ENCODE assay signal across 8 cellular contexts in the genomic region with DNA sequence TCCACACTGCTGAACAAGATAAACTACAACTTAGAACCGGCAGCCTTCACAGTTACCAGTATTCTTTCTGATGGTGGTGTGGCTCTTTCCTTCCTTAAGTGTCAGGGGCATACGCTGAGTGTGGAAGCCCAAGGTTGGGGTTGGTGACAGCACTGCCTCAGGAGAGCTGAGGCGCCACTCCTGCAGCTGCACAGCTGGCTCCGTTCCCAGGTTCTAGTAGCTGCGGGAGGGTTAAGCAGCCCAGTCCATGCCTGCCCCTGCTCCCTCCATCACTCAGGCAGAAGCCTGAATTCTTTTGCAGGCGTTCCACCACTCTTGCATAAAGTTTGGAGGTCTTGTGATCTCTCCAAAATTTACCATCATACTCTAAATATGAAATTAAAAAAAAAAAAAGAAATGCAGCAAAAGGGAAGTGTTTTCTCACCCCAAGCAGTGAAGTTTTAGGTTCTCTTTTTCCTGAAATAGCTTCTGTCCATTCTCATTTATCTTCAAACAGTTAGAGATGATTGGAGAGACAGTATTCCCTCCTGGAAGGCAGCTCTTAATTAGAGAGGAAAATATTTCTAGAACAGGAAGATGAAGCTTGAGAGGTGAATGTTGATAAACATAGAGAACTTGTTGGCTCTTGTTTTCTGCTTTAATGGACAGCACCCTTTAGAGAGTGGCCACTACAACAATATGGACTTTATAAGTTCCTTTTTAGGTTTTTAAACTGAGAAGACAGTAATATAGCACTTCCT.
DNase-seq lines count a peak whose midpoint lies in the region; ATAC-seq and TF ChIP-seq lines count a peak whose summit lies in the region.

No MANE protein-coding gene starts in this region.

- H3K27me3 ChIP-seq in MG63 = no peaks in the 10 kb centered on the region
- no peaks in the 10 kb centered on the region for H3K27me3 ChIP-seq in aorta (ENCODE audit: control insufficient read depth in 1 of 2, insufficient read depth in 2 of 2, low read length in 1 of 2)

- H3K4me3 ChIP-seq in MG63 = peak overlapping the region; percentile 49
- peak overlapping the region; percentile 32 for H3K4me3 ChIP-seq in epithelial cell of proximal tubule (ENCODE audit: low read depth, low read length)
- H3K4me3 ChIP-seq in mucosa of descending colon = no peak overlapping the region
- H3K4me3 ChIP-seq in aorta (ENCODE audit: low read length in 2 of 2) = peak overlapping the region; percentile 79 to 97

- no peak for TF ChIP-seq CTCF in epithelial cell of proximal tubule (conservative IDR thresholded peaks at IDR 0.05; ENCODE audit: low read depth, low read length)
- no peak for TF ChIP-seq CTCF in mucosa of descending colon (IDR thresholded peaks at IDR 0.05)

- no peaks in the 10 kb centered on the region for H3K36me3 ChIP-seq in MG63
- no peaks in the 10 kb centered on the region for H3K36me3 ChIP-seq in mucosa of descending colon (ENCODE audit: low read depth)
- H3K36me3 ChIP-seq in aorta (ENCODE audit: control insufficient read depth in 1 of 2, insufficient read depth in 2 of 2, low read length in 1 of 2) = no peaks in the 10 kb centered on the region

- DNase-seq in MG63 (peak; percentile 83), SHP77 treated with DMSO at 0.1 percent for 48 hours (lab: John Stamatoyannopoulos, UW) (peak; percentile 80), epithelial cell of proximal tubule (ENCODE audit: low read depth) (no peak), mucosa of descending colon (peak; percentile 78 to 85 (median 81)), aorta (peak; percentile 88 to 91), ecto neural progenitor cell (ENCODE audit: low spot score) (no peak)
- DNase-seq in activated effector memory CD4-positive, alpha-beta T cell treated with anti-CD3 and anti-CD28 coated beads, Interleukin-2, amount 50 U/mL, for 16 hours = no peak

- intact Hi-C loops in mucosa of descending colon (cut with DNase I, micrococcal nuclease) = no loop called here
- intact Hi-C loops in aorta (cut with DNase I) = loop anchor here in 1 of 2 donors (10.0 kb wide), 1 partner anchor 139 kb away; the partner anchor contains the start of gene DNM1L

- H3K4me1 ChIP-seq in mucosa of descending colon (ENCODE audit: low read depth) (peaks cover 43% of the 10 kb centered on the region), aorta (ENCODE audit: control insufficient read depth in 1 of 2, insufficient read depth in 2 of 2, low read length in 2 of 2) (peaks cover 0 to 5% of the 10 kb centered on the region in 2 donors)

- H3K9me3 ChIP-seq in MG63 (no peaks in the 10 kb centered on the region), mucosa of descending colon (no peaks in the 10 kb centered on the region), aorta (ENCODE audit: control insufficient read depth, low read length) (no peaks in the 10 kb centered on the region)

- ATAC-seq in GM18511 (IDR thresholded peaks at IDR 0.05; ENCODE audit: unreplicated experiment) = peak; percentile 61
- peak; percentile 82 for ATAC-seq in mucosa of descending colon
- peak; percentile 90 for ATAC-seq in aorta (ENCODE audit: low FRiP score)

- 0 to 1% methylated on average over 6 of the region's 6 CpGs for WGBS in aorta, 2 donors

- peak overlapping the region in 1 of 2 donors; percentile 89 for H3K27ac ChIP-seq in aorta (ENCODE audit: low read depth in 1 of 2, low read length in 2 of 2)

Comparison
In these comparisons a context has a peak if more than half of its experiments do, and no peak if none do; other contexts are left out.
1. DNase-seq: peak in MG63 (single experiment), SHP77 treated with DMSO at 0.1 percent for 48 hours (single experiment), mucosa of descending colon (3 of 3) and aorta (2 of 2); none in epithelial cell of proximal tubule (single experiment), activated effector memory CD4-positive, alpha-beta T cell treated with anti-CD3 and anti-CD28 coated beads, Interleukin-2, amount 50 U/mL, for 16 hours (single experiment) and ecto neural progenitor cell (single experiment).
2. Peak in every context shown above with its lines, with median percentiles within 50 percentile points of each other: ATAC-seq.